1 cellular context compared by ENCODE assay signal in the genomic region with DNA sequence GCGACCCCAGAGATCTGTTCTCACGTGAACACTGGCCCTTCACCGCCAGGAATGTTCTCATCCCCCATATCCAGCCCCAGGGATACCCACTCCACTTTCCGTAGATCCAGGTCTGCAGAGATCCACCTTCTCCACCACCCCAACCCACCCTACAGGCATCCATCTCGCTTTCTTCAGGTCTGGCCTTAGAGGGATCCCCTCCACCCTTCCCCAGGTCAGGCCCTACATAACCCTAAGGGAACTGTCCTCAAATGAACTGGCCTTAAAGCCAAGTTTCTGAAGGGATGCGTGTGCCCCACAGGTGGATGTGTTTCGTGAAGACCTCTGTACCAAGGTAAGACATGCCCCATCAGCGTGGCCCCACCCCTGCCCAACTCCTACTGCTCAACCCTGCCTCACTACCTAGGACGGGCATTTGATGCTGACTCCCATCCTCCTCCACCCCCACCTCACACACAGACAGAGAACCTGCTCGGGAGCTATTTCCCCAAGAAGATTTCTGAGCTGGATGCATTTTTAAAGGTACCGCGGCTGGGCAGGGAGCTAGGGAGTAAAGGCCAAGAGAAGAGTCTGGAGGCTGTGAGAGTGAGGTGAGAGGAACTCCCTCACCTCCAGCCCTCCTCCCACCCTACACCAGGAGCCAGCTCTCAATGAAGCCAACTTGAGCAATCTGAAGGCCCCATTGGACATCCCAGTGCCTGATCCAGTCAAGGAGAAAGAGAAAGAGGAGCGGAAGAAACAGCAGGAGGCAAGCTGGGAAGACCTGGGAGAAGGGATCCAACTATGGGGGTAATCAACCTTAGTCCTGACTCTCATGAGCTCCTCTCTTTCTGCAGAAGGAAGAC.
TF ChIP-seq lines count a peak whose summit lies in the region.

No MANE protein-coding gene starts in this region.

TF ChIP-seq in HepG2, 621 proteins besides CTCF, POLR2A, EP300 and RAD21 (continues in another document):
- no peak for TF ChIP-seq RFX1 (IDR thresholded peaks at IDR 0.05)
- TF ChIP-seq, protein P1, sequence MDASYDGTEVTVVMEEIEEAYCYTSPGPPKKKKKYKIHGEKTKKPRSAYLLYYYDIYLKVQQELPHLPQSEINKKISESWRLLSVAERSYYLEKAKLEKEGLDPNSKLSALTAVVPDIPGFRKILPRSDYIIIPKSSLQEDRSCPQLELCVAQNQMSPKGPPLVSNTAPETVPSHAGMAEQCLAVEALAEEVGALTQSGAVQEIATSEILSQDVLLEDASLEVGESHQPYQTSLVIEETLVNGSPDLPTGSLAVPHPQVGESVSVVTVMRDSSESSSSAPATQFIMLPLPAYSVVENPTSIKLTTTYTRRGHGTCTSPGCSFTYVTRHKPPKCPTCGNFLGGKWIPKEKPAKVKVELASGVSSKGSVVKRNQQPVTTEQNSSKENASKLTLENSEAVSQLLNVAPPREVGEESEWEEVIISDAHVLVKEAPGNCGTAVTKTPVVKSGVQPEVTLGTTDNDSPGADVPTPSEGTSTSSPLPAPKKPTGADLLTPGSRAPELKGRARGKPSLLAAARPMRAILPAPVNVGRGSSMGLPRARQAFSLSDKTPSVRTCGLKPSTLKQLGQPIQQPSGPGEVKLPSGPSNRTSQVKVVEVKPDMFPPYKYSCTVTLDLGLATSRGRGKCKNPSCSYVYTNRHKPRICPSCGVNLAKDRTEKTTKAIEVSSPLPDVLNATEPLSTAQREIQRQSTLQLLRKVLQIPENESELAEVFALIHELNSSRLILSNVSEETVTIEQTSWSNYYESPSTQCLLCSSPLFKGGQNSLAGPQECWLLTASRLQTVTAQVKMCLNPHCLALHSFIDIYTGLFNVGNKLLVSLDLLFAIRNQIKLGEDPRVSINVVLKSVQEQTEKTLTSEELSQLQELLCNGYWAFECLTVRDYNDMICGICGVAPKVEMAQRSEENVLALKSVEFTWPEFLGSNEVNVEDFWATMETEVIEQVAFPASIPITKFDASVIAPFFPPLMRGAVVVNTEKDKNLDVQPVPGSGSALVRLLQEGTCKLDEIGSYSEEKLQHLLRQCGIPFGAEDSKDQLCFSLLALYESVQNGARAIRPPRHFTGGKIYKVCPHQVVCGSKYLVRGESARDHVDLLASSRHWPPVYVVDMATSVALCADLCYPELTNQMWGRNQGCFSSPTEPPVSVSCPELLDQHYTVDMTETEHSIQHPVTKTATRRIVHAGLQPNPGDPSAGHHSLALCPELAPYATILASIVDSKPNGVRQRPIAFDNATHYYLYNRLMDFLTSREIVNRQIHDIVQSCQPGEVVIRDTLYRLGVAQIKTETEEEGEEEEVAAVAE (CRISPR knock-in tag; IDR thresholded peaks at IDR 0.05; ENCODE audit: borderline replicate concordance): peak; percentile 59; the same call in 1 of the 2 replicates
- TF ChIP-seq HNRNPUL1 (IDR thresholded peaks at IDR 0.05; ENCODE audit: low read depth, low read length): no peak
- TF ChIP-seq, protein P2, sequence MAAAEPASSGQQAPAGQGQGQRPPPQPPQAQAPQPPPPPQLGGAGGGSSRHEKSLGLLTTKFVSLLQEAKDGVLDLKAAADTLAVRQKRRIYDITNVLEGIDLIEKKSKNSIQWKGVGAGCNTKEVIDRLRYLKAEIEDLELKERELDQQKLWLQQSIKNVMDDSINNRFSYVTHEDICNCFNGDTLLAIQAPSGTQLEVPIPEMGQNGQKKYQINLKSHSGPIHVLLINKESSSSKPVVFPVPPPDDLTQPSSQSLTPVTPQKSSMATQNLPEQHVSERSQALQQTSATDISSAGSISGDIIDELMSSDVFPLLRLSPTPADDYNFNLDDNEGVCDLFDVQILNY (CRISPR knock-in tag; conservative IDR thresholded peaks at IDR 0.05): no peak
- TF ChIP-seq NFIB (CRISPR knock-in tag; IDR thresholded peaks at IDR 0.05; ENCODE audit: borderline replicate concordance): no peak
- TF ChIP-seq ZNF562 (CRISPR knock-in tag; IDR thresholded peaks at IDR 0.05; ENCODE audit: borderline replicate concordance): no peak
- TF ChIP-seq FOXJ3 (CRISPR knock-in tag; IDR thresholded peaks at IDR 0.05; ENCODE audit: borderline replicate concordance): no peak
- TF ChIP-seq KMT2B (CRISPR knock-in tag; IDR thresholded peaks at IDR 0.05): no peak
- TF ChIP-seq ZFP37 (CRISPR knock-in tag; IDR thresholded peaks at IDR 0.05; ENCODE audit: borderline replicate concordance): no peak; the same call in 1 of the 2 replicates
- TF ChIP-seq ZFP1 (CRISPR knock-in tag; IDR thresholded peaks at IDR 0.05): no peak
- TF ChIP-seq POGZ (CRISPR knock-in tag; IDR thresholded peaks at IDR 0.05): no peak
- TF ChIP-seq IKZF4 (CRISPR knock-in tag; IDR thresholded peaks at IDR 0.05; ENCODE audit: borderline replicate concordance, low read depth, not compliant biosample characterization): peak; percentile 52
- TF ChIP-seq PAX8 (CRISPR knock-in tag; IDR thresholded peaks at IDR 0.05; ENCODE audit: borderline replicate concordance): no peak
- TF ChIP-seq JUN (CRISPR knock-in tag; IDR thresholded peaks at IDR 0.05): 0 out of 2 replicates have a peak, but pooled peaks have one; percentile 21
- TF ChIP-seq ZNF44 (CRISPR knock-in tag; IDR thresholded peaks at IDR 0.05): peak; percentile 82; the same call in 1 of the 2 replicates
- TF ChIP-seq, protein P3, sequence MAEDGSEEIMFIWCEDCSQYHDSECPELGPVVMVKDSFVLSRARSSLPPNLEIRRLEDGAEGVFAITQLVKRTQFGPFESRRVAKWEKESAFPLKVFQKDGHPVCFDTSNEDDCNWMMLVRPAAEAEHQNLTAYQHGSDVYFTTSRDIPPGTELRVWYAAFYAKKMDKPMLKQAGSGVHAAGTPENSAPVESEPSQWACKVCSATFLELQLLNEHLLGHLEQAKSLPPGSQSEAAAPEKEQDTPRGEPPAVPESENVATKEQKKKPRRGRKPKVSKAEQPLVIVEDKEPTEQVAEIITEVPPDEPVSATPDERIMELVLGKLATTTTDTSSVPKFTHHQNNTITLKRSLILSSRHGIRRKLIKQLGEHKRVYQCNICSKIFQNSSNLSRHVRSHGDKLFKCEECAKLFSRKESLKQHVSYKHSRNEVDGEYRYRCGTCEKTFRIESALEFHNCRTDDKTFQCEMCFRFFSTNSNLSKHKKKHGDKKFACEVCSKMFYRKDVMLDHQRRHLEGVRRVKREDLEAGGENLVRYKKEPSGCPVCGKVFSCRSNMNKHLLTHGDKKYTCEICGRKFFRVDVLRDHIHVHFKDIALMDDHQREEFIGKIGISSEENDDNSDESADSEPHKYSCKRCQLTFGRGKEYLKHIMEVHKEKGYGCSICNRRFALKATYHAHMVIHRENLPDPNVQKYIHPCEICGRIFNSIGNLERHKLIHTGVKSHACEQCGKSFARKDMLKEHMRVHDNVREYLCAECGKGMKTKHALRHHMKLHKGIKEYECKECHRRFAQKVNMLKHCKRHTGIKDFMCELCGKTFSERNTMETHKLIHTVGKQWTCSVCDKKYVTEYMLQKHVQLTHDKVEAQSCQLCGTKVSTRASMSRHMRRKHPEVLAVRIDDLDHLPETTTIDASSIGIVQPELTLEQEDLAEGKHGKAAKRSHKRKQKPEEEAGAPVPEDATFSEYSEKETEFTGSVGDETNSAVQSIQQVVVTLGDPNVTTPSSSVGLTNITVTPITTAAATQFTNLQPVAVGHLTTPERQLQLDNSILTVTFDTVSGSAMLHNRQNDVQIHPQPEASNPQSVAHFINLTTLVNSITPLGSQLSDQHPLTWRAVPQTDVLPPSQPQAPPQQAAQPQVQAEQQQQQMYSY (CRISPR knock-in tag; IDR thresholded peaks at IDR 0.05): no peak
- 0 out of 2 replicates have a peak, but pooled peaks have one; percentile 26 for TF ChIP-seq ZBTB3 (CRISPR knock-in tag; IDR thresholded peaks at IDR 0.05; ENCODE audit: borderline replicate concordance, low read depth)
- TF ChIP-seq ZMYM3 (CRISPR knock-in tag; IDR thresholded peaks at IDR 0.05): no peak
- TF ChIP-seq EHMT2 (IDR thresholded peaks at IDR 0.05; ENCODE audit: borderline replicate concordance, low read depth, low read length): no peak
- TF ChIP-seq, protein P4, sequence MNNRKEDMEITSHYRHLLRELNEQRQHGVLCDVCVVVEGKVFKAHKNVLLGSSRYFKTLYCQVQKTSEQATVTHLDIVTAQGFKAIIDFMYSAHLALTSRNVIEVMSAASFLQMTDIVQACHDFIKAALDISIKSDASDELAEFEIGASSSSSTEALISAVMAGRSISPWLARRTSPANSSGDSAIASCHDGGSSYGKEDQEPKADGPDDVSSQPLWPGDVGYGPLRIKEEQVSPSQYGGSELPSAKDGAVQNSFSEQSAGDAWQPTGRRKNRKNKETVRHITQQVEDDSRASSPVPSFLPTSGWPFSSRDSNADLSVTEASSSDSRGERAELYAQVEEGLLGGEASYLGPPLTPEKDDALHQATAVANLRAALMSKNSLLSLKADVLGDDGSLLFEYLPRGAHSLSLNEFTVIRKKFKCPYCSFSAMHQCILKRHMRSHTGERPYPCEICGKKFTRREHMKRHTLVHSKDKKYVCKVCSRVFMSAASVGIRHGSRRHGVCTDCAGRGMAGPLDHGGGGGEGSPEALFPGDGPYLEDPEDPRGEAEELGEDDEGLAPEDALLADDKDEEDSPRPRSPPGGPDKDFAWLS (CRISPR knock-in tag; IDR thresholded peaks at IDR 0.05; ENCODE audit: borderline replicate concordance): no peak
- no peak for TF ChIP-seq ZNF101 (CRISPR knock-in tag; IDR thresholded peaks at IDR 0.05; ENCODE audit: borderline replicate concordance, low read depth)
- TF ChIP-seq SMAD1 (CRISPR knock-in tag; IDR thresholded peaks at IDR 0.05; ENCODE audit: borderline replicate concordance, low read depth): no peak
- TF ChIP-seq, protein P5, sequence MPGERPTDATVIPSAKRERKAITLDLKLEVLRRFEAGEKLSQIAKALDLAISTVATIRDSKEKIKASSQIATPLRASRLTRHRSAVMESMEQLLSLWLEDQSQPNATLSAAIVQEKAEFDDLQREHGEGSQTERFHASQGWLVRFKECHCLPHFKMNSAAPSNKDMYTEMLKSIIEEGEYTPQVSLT (CRISPR knock-in tag; IDR thresholded peaks at IDR 0.05; ENCODE audit: borderline replicate concordance, low read depth): no peak
- 0 out of 2 replicates have a peak, but pooled peaks have one; percentile 39 for TF ChIP-seq ZNF550 (CRISPR knock-in tag; IDR thresholded peaks at IDR 0.05; ENCODE audit: borderline replicate concordance)
- TF ChIP-seq SUZ12 (IDR thresholded peaks at IDR 0.05; ENCODE audit: low read depth, low read length): no peak
- no peak for TF ChIP-seq CBFB (CRISPR knock-in tag; IDR thresholded peaks at IDR 0.05)
- TF ChIP-seq ZNF484 (CRISPR knock-in tag; IDR thresholded peaks at IDR 0.05; ENCODE audit: borderline replicate concordance, low read depth): no peak
- TF ChIP-seq ZSCAN21 (CRISPR knock-in tag; IDR thresholded peaks at IDR 0.05; ENCODE audit: borderline replicate concordance): no peak
- TF ChIP-seq RBM22 (optimal IDR thresholded peaks at IDR 0.05; ENCODE audit: low read length): peak; percentile 61
- TF ChIP-seq, protein P6, sequence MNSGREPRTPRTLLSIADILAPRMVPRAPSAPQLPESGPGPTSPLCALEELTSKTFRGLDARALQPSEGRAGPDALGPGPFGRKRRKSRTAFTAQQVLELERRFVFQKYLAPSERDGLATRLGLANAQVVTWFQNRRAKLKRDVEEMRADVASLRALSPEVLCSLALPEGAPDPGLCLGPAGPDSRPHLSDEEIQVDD (CRISPR knock-in tag; IDR thresholded peaks at IDR 0.05; ENCODE audit: borderline replicate concordance): 0 out of 2 replicates have a peak, but pooled peaks have one; percentile 12
- no peak for TF ChIP-seq ZNF33A (CRISPR knock-in tag; IDR thresholded peaks at IDR 0.05; ENCODE audit: borderline replicate concordance)
- TF ChIP-seq KDM1A (CRISPR knock-in tag; IDR thresholded peaks at IDR 0.05): no peak
- no peak for TF ChIP-seq ZNF232 (CRISPR knock-in tag; IDR thresholded peaks at IDR 0.05; ENCODE audit: borderline replicate concordance)
- peak; percentile 7; the same call in 1 of the 2 replicates for TF ChIP-seq ETV5 (CRISPR knock-in tag; IDR thresholded peaks at IDR 0.05; ENCODE audit: borderline replicate concordance)
- TF ChIP-seq SP1 (IDR thresholded peaks at IDR 0.05): peak; percentile 53; the same call in 1 of the 2 replicates
- no peak; the same call in 1 of the 2 replicates for TF ChIP-seq SP1 (CRISPR knock-in tag; IDR thresholded peaks at IDR 0.05)
- 0 out of 2 replicates have a peak, but pooled peaks have one; percentile 44 for TF ChIP-seq ARNTL (CRISPR knock-in tag; IDR thresholded peaks at IDR 0.05)
- peak; percentile 43; the same call in 1 of the 2 replicates for TF ChIP-seq ZNF251 (CRISPR knock-in tag; IDR thresholded peaks at IDR 0.05)
- TF ChIP-seq TRIM24 (CRISPR knock-in tag; IDR thresholded peaks at IDR 0.05): no peak
- peak; percentile 19; the same call in 1 of the 2 replicates for TF ChIP-seq RXRA (CRISPR knock-in tag; IDR thresholded peaks at IDR 0.05)
- TF ChIP-seq ZNF709 (CRISPR knock-in tag; IDR thresholded peaks at IDR 0.05): no peak
- no peak for TF ChIP-seq GTF2F1 (IDR thresholded peaks at IDR 0.05; ENCODE audit: low read length)
- no peak for TF ChIP-seq ZNF510 (CRISPR knock-in tag; IDR thresholded peaks at IDR 0.05; ENCODE audit: low read depth)
- TF ChIP-seq, protein P7, sequence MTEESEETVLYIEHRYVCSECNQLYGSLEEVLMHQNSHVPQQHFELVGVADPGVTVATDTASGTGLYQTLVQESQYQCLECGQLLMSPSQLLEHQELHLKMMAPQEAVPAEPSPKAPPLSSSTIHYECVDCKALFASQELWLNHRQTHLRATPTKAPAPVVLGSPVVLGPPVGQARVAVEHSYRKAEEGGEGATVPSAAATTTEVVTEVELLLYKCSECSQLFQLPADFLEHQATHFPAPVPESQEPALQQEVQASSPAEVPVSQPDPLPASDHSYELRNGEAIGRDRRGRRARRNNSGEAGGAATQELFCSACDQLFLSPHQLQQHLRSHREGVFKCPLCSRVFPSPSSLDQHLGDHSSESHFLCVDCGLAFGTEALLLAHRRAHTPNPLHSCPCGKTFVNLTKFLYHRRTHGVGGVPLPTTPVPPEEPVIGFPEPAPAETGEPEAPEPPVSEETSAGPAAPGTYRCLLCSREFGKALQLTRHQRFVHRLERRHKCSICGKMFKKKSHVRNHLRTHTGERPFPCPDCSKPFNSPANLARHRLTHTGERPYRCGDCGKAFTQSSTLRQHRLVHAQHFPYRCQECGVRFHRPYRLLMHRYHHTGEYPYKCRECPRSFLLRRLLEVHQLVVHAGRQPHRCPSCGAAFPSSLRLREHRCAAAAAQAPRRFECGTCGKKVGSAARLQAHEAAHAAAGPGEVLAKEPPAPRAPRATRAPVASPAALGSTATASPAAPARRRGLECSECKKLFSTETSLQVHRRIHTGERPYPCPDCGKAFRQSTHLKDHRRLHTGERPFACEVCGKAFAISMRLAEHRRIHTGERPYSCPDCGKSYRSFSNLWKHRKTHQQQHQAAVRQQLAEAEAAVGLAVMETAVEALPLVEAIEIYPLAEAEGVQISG (CRISPR knock-in tag; IDR thresholded peaks at IDR 0.05): peak; percentile 13; the same call in 1 of the 2 replicates
- TF ChIP-seq FOXP1 (IDR thresholded peaks at IDR 0.05): no peak
- no peak for TF ChIP-seq FOXP1 (CRISPR knock-in tag; IDR thresholded peaks at IDR 0.05)
- TF ChIP-seq KLF15 (CRISPR knock-in tag; IDR thresholded peaks at IDR 0.05; ENCODE audit: borderline replicate concordance): no peak
- 0 out of 2 replicates have a peak, but pooled peaks have one; percentile 19 for TF ChIP-seq YEATS2 (CRISPR knock-in tag; IDR thresholded peaks at IDR 0.05; ENCODE audit: borderline replicate concordance)
- peak; percentile 40; the same call in 1 of the 2 replicates for TF ChIP-seq MIER3 (CRISPR knock-in tag; IDR thresholded peaks at IDR 0.05; ENCODE audit: borderline replicate concordance)
